8 cellular contexts compared by ENCODE assay signal in the genomic region with DNA sequence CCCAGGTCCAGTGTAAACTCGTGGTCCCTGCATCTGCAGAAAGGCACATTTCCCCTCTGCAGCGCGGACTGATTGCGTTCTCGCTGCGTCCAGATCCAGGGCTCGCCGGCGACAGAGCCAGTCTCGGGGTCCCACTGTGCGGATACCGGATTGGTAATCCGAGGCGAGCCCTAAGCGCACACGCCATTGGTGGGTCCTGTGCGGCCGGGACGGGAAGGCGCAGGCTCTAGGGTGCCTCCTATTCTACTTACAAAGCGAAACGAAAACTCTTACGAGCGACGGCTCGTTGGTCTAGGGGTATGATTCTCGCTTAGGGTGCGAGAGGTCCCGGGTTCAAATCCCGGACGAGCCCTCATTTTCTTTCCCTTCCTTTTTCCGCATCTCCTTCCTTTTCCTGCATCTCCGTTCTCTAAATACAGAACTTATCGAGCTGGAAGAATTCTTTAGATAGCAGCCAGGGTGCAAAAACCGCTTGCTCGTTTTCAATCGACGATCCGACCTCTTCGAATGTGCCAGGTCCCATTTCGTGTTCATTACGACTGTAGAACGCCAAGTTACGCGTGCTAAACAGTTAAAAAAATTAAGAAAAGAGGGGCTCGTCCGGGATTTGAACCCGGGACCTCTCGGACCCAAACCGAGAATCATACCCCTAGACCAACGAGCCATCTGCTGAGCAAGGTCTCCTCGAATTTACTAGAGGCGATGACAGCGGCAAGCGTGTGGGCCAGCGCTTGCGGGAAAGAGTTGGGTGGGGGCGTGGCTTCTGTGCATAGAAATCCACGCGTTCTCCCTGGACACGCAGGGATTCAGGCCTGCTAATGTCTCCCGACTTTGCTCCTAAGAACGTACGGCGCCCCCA. TPM values are rescaled to one million over a fixed set of nuclear protein-coding genes. Genes with fewer than 3 reads are reported as not detected.
A peak's percentile ranks its signal among the peaks of the same experiment; 100 is the strongest.
DNase-seq lines count a peak whose midpoint lies in the region; ATAC-seq and TF ChIP-seq lines count a peak whose summit lies in the region.

No MANE protein-coding gene starts in this region.

- H3K4me3 ChIP-seq in NT2/D1 (ENCODE audit: insufficient read length, low read depth), result peak overlapping the region; percentile 80
- peak overlapping the region; percentile 87 for H3K4me3 ChIP-seq in mesodermal cell (ENCODE audit: extremely low read depth, insufficient read depth, low read length, poor library complexity, severe bottlenecking)

- WGBS in mesodermal cell (ENCODE audit: insufficient coverage in 2 of 2), 2 experiments, result 0% methylated on average over 45 to 54 of the region's 65 CpGs

- no peaks in the 10 kb centered on the region for H3K9me3 Mint-ChIP-seq in endothelial cell (ENCODE audit: unreplicated experiment)

- peak; percentile 50 for ATAC-seq in GM21367 (IDR thresholded peaks at IDR 0.05; ENCODE audit: unreplicated experiment)

- H3K36me3 ChIP-seq in NT2/D1 (ENCODE audit: insufficient read depth, insufficient read length, low read length) (no peaks in the 10 kb centered on the region), mesodermal cell (ENCODE audit: control insufficient read depth, insufficient read depth, low read length) (no peaks in the 10 kb centered on the region)

- H3K27ac Mint-ChIP-seq in endothelial cell (ENCODE audit: unreplicated experiment), result peak overlapping the region; percentile 92

- peaks cover 33% of the 10 kb centered on the region for H3K4me1 Mint-ChIP-seq in endothelial cell (ENCODE audit: unreplicated experiment)

- H3K27me3 Mint-ChIP-seq in endothelial cell (ENCODE audit: unreplicated experiment), result peaks cover 29% of the 10 kb centered on the region

- H3K27ac ChIP-seq in mesodermal cell (ENCODE audit: low read depth, low read length, severe bottlenecking), result peak overlapping the region; percentile 83

- H3K4me1 ChIP-seq in NT2/D1 (ENCODE audit: insufficient read depth, insufficient read length), result peaks cover 13% of the 10 kb centered on the region
- H3K4me1 ChIP-seq in mesodermal cell (ENCODE audit: control insufficient read depth, insufficient read depth, low read length, poor library complexity, severe bottlenecking), result peaks cover 11% of the 10 kb centered on the region

- no peak for TF ChIP-seq CTCF in endothelial cell (IDR thresholded peaks at IDR 0.05; ENCODE audit: unreplicated experiment)

- peaks cover 7% of the 10 kb centered on the region for H3K36me3 Mint-ChIP-seq in endothelial cell (ENCODE audit: low read depth, unreplicated experiment)

- H3K9ac ChIP-seq in NT2/D1 (ENCODE audit: insufficient read length, low read depth), result peak overlapping the region; percentile 78

- in situ Hi-C loops in Caki2 (cut with HindIII; ENCODE audit: low pct_unique_long_range_greater_than_20kb, low sequenced_read_pairs), result no loop called here

- H3K4me3 Mint-ChIP-seq in endothelial cell (ENCODE audit: unreplicated experiment), result peak overlapping the region; percentile 97

- H3K9me3 ChIP-seq in NT2/D1 (ENCODE audit: insufficient read depth, low read length), result no peaks in the 10 kb centered on the region
- H3K9me3 ChIP-seq in mesodermal cell (ENCODE audit: control insufficient read depth, low read length), result no peaks in the 10 kb centered on the region

- H3K27me3 ChIP-seq in NT2/D1 (ENCODE audit: insufficient read depth, insufficient read length), result no peaks in the 10 kb centered on the region

- DNase-seq in Caki2 (ENCODE audit: low read depth) (peak; percentile 89), HT1080 (ENCODE audit: low read depth) (peak; percentile 94), NT2/D1 (ENCODE audit: low read depth, low spot score) (peak; percentile 94), endothelial cell (ENCODE audit: low spot score) (peak; percentile 94)
- peak; percentile 88 for DNase-seq in activated CD8-positive, alpha-beta memory T cell treated with anti-CD3 and anti-CD28 coated beads, Interleukin-2, amount 50 U/mL, for 24 hours (ENCODE audit: extremely low read depth)
- peak; percentile 85 for DNase-seq in stimulated activated CD8-positive, alpha-beta memory T cell treated with anti-CD3 and anti-CD28 coated beads, Interleukin-15, amount 100 ng/mL, for 1 hour (ENCODE audit: low read depth)

RNA-seq across cellular contexts. Expression of a gene that starts 29.2 kb away (rescaled TPM):
- total RNA-seq in Caki2 (2014; rRNA removed; shearing (Covaris generic); ENCODE audit: low replicate concordance), result 3.7 and 4.9 TPM in 2 replicates
- not detected in 2 replicates for total RNA-seq in HT1080 (2014; rRNA removed; shearing (Covaris generic))
- not detected in 2 replicates for polyA plus RNA-seq in HT1080 (2015; cell fraction: cytosol; rRNA removed)
- polyA plus RNA-seq in HT1080 (2015; cell fraction: nucleus; rRNA removed), result not detected in 2 replicates
- 3.6 TPM for total RNA-seq in endothelial cell (ENCODE audit: unreplicated experiment)
- 11.6 TPM for polyA plus RNA-seq in mesodermal cell (2013, experiment 1 of 2)
- 11.3 TPM for polyA plus RNA-seq in mesodermal cell (2013, experiment 2 of 2)

Comparison
In these comparisons a context has a peak if more than half of its experiments do, and no peak if none do; other contexts are left out.
1. Peak in every context shown above with its lines: DNase-seq, ATAC-seq, H3K4me3 ChIP-seq and H3K27ac ChIP-seq.